In genomic region chr14:93200553-93200952, GRCh38 we compare ENCODE assay signal across 13 cellular contexts.
"Had no signal": no experiment of that assay in that cellular context is flagged by ENCODE, and none has a peak within 500 bp of the region (broad histone marks: within the 10 kb centered on the region; RNA-seq: fewer than 3 reads in every experiment).

No MANE protein-coding gene starts in this region.

- H3K4me1 ChIP-seq: uterus had no signal

- H3K27ac ChIP-seq: dorsolateral prefrontal cortex, suprapubic skin, thyroid gland, uterus had no signal

- H3K36me3 ChIP-seq: suprapubic skin, thyroid gland, uterus had no signal

- H3K4me3 ChIP-seq: dorsolateral prefrontal cortex, suprapubic skin, thyroid gland, uterus had no signal

- H3K9me3 ChIP-seq: suprapubic skin, thyroid gland, uterus had no signal

- DNase-seq: cortex of kidney; dorsolateral prefrontal cortex; effector CD8-positive, alpha-beta T cell; immature natural killer cell; natural killer cell; posterior cingulate gyrus; small intestine; stimulated activated CD4-positive, alpha-beta T cell treated with anti-CD3 and anti-CD28 coated beads, Interleukin-12 subunit alpha, Interleukin-12 subunit beta, amount 100 ng/mL, for 4 hours; stimulated activated naive CD4-positive, alpha-beta T cell; thyroid gland; uterus had no signal

- ATAC-seq: esophagus mucosa, natural killer cell had no signal

- H3K27me3 ChIP-seq: dorsolateral prefrontal cortex, suprapubic skin, thyroid gland, uterus had no signal
